8 cellular contexts compared by ENCODE assay signal in the genomic region with DNA sequence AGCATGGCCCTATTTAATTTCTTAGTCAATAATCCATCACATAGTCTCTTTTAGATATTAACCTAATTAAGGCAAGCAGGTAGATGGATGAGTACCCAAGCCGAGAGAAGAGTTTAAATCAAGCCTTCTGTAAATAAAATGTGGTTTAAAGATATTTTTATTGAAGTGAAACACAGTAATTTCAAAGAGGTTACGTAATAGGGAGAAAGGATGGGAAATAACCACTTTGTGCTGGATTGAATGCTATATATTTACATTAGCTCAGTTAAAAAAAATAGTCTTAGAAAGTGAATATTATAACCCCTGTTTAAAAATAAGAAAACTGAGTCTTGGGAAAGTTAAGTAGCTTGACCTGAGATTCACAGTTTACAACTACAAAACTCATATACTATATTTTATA.
"Had no signal": no experiment of that assay in that cellular context is flagged by ENCODE, and none has a peak within 500 bp of the region (broad histone marks: within the 10 kb centered on the region; RNA-seq: fewer than 3 reads in every experiment).

No MANE protein-coding gene starts in this region.

- H3K36me3 ChIP-seq: HAP-1 had no signal

- H3K9ac ChIP-seq: GM23248 had no signal

- H3K4me1 ChIP-seq: HAP-1 had no signal

- H2AFZ ChIP-seq: GM23248 had no signal

- ATAC-seq: HCT116 had no signal

- H3K4me3 ChIP-seq: GM23248, HAP-1 had no signal

- H3K27me3 Mint-ChIP-seq: IgD-negative memory B cell had no signal

- H3K27ac Mint-ChIP-seq: HFFc6, IgD-negative memory B cell had no signal

- DNase-seq: GM23248, GOT3, H7, HFFc6 had no signal

- H3K9me3 ChIP-seq: HAP-1 had no signal

- H3K9me3 Mint-ChIP-seq: HFFc6, IgD-negative memory B cell had no signal

- H3K4me3 Mint-ChIP-seq: HFFc6, IgD-negative memory B cell had no signal

- H3K27ac ChIP-seq: GM23248, HL-60 had no signal

- H3K4me1 Mint-ChIP-seq: IgD-negative memory B cell had no signal
